In the genomic region with DNA sequence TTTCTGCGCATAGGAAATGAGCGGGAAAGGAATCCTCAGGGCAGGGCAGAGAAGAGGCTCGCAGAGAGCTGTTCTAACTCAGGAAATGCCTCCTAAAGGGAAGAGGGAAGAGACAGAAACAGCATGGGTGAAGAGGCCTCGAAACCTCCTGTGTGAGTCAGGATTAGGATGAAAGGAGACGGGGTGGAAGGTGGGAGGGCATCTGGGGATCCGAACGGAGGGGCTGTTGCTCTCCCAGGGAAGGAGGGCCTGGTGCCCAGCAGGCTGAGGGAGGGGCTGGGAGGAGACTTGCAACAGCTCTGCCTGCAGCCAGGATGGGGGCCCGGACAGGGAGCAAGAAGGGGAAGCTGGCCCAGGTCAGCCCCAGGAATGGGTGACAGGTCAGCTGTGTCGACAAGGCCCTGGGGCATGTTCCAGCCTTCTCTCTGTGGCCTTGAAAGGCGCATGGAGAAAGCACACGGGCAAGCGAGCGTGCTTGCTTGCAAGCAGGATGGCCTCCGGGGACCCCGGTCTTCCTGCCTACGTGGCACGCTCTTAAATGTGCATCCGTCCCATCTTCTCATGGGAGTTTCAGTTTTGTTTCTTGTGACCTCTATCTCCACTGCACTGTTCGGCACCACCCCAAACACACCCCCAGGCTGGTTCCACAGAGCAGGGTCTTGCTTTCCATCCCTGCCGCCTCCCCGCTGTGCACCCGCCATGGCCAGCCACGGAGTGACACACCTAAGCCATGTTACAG, we compare ENCODE assay signal across 9 cellular contexts.
DNase-seq lines count a peak whose midpoint lies in the region; ATAC-seq and TF ChIP-seq lines count a peak whose summit lies in the region.
"Had no signal": no experiment of that assay in that cellular context is flagged by ENCODE, and none has a peak within 500 bp of the region (broad histone marks: within the 10 kb centered on the region; RNA-seq: fewer than 3 reads in every experiment).

No MANE protein-coding gene starts in this region.

- H3F3A ChIP-seq in neural progenitor cell (ENCODE audit: low read depth): peaks cover 19% of the 10 kb centered on the region

- intact Hi-C loops in natural killer cell (cut with micrococcal nuclease): no loop called here

- peak overlapping the region; percentile 45 for H3K4me2 ChIP-seq in neural progenitor cell

- H3K27me3 ChIP-seq in neural progenitor cell (no peaks in the 10 kb centered on the region), SJCRH30 (no peaks in the 10 kb centered on the region)

- H3K4me3 ChIP-seq in neural progenitor cell: no peak overlapping the region
- no peak overlapping the region for H3K4me3 ChIP-seq in SJCRH30

- H3K27ac Mint-ChIP-seq in neural progenitor cell (peak overlapping the region; percentile 94), natural killer cell (peak overlapping the region in 1 of 2 donors; percentile 68)

- H3K27ac ChIP-seq in angular gyrus (ENCODE audit: low read depth, low read length): peak overlapping the region; percentile 4
- no peak overlapping the region for H3K27ac ChIP-seq in neural progenitor cell
- H3K27ac ChIP-seq in SJCRH30: no peak overlapping the region

- TF ChIP-seq CTCF in neural progenitor cell (IDR thresholded peaks at IDR 0.05) (no peak), natural killer cell (IDR thresholded peaks at IDR 0.05) (no peak)

- DNase-seq in neural progenitor cell (ENCODE audit: low spot score): peak; percentile 26
- no peak for DNase-seq in activated CD4-positive, CD25-positive, alpha-beta regulatory T cell (lab: John Stamatoyannopoulos, UW)
- no peak for DNase-seq in SJCRH30
- DNase-seq in NCI-H2171 treated with DMSO at 0.1 percent for 48 hours (lab: John Stamatoyannopoulos, UW): no peak
- DNase-seq in natural killer cell: no peak
- DNase-seq: GOT3 had no signal

- H2AFZ ChIP-seq in neural progenitor cell (replicated peaks): no peak overlapping the region

- H3K36me3 Mint-ChIP-seq in neural progenitor cell: peaks cover 41% of the 10 kb centered on the region
- peaks cover 13% of the 10 kb centered on the region for H3K36me3 Mint-ChIP-seq in natural killer cell

- peak overlapping the region; percentile 19 for H3K4me3 Mint-ChIP-seq in neural progenitor cell
- H3K4me3 Mint-ChIP-seq in natural killer cell: no peak overlapping the region

- no peaks in the 10 kb centered on the region for H3K27me3 Mint-ChIP-seq in neural progenitor cell (ENCODE audit: insufficient read depth, low read depth)
- no peaks in the 10 kb centered on the region for H3K27me3 Mint-ChIP-seq in natural killer cell (ENCODE audit: low read depth in 2 of 2)

- H3K9me3 Mint-ChIP-seq in neural progenitor cell: no peaks in the 10 kb centered on the region
- H3K9me3 Mint-ChIP-seq in natural killer cell: no peaks in the 10 kb centered on the region

- H3K4me1 Mint-ChIP-seq in neural progenitor cell (peaks cover 28% of the 10 kb centered on the region), natural killer cell (peaks cover 42 to 47% of the 10 kb centered on the region in 2 donors)

- peaks cover 34% of the 10 kb centered on the region for H4K20me1 ChIP-seq in neural progenitor cell (ENCODE audit: low read depth)

- H3K79me2 ChIP-seq in neural progenitor cell (ENCODE audit: low read depth): no peaks in the 10 kb centered on the region

- H3K36me3 ChIP-seq in neural progenitor cell (no peaks in the 10 kb centered on the region), SJCRH30 (0 out of 2 replicates have a peak, but pooled peaks cover 2% of the 10 kb centered on the region)

- H3K9me3 ChIP-seq in neural progenitor cell (ENCODE audit: low read depth): no peaks in the 10 kb centered on the region
- no peaks in the 10 kb centered on the region for H3K9me3 ChIP-seq in SJCRH30 (replicated peaks)

- ATAC-seq in GM18868 (IDR thresholded peaks at IDR 0.05; ENCODE audit: unreplicated experiment) (peak; percentile 96), HG02678 (IDR thresholded peaks at IDR 0.05; ENCODE audit: unreplicated experiment) (peak; percentile 98), natural killer cell (no peak)

- H3K9ac ChIP-seq in neural progenitor cell: no peak overlapping the region

- H3K4me1 ChIP-seq in neural progenitor cell (peaks cover 34% of the 10 kb centered on the region), SJCRH30 (no peaks in the 10 kb centered on the region)

Comparison
In these comparisons a context has a peak if more than half of its experiments do, and no peak if none do; other contexts are left out.
1. ATAC-seq: peak in GM18868 (single experiment) and HG02678 (single experiment); none in natural killer cell (0 of 3).